Comparison of ENCODE assay signal across 39 cellular contexts in the genomic region with DNA sequence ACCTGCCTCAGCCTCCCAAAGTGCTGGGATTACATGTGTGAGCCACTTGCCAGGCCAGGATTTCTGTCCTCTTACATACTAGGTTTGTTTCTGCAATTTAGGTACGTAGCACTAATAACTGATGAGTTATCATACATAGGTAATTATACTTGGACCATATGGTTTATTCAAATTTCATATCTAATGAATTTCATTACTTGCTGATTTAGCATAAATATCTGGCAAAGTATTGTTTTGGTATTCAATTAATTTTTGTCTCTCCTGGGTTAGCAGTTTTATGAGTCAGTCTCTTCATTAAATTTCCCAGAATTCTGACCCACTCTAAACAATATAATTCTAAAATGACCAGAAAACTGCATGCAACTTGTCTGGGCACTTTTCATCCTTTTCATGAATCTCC.
"Had no signal": no experiment of that assay in that cellular context is flagged by ENCODE, and none has a peak within 500 bp of the region (broad histone marks: within the 10 kb centered on the region; RNA-seq: fewer than 3 reads in every experiment).

No MANE protein-coding gene starts in this region.

- H3K9me3 Mint-ChIP-seq: activated naive CD4-positive, alpha-beta T cell treated with anti-CD3 and anti-CD28 coated beads, Interleukin-2, amount 50 U/mL, for 24 hours; activated naive CD4-positive, alpha-beta T cell treated with anti-CD3 and anti-CD28 coated beads, Interleukin-2, amount 50 U/mL, for 72 hours; activated naive CD8-positive, alpha-beta T cell treated with anti-CD3 and anti-CD28 coated beads for 36 hours; activated naive CD8-positive, alpha-beta T cell treated with anti-CD3 and anti-CD28 coated beads, Interleukin-2, amount 10 ng/mL, durations not matched to agents 7 days and 5 days; activated naive CD8-positive, alpha-beta T cell treated with anti-CD3 and anti-CD28 coated beads, Interleukin-2, amount 50 U/mL, for 24 hours; activated T-helper 17 cell treated with anti-CD3 and anti-CD28 coated beads, Interleukin-2, amount 50 U/mL, for 72 hours; central memory CD8-positive, alpha-beta T cell had no signal

- FAIRE-seq: astrocyte, bronchial epithelial cell had no signal

- H3K27me3 ChIP-seq: adrenal gland, ascending aorta, body of pancreas, brain microvascular endothelial cell, breast epithelium, cardiac muscle cell had no signal

- H3K9me3 ChIP-seq: adrenal gland, ascending aorta, body of pancreas, breast epithelium had no signal

- H3K36me3 ChIP-seq: adrenal gland, ascending aorta, brain microvascular endothelial cell, breast epithelium, cardiac muscle cell had no signal

- ATAC-seq: activated naive CD4-positive, alpha-beta T cell treated with anti-CD3 and anti-CD28 coated beads, Interleukin-2, amount 50 U/mL, for 72 hours; activated naive CD8-positive, alpha-beta T cell treated with anti-CD3 and anti-CD28 coated beads, Interleukin-2, amount 50 U/mL, for 24 hours; activated T-cell treated with anti-CD3 and anti-CD28 coated beads, Interleukin-2, amount 50 U/mL, for 4 hours; activated T-cell treated with anti-CD3 and anti-CD28 coated beads, Interleukin-2, amount 50 U/mL, for 72 hours; activated T-helper 17 cell treated with anti-CD3 and anti-CD28 coated beads, Interleukin-2, amount 50 U/mL, for 72 hours; body of pancreas had no signal

- H3K27ac ChIP-seq: adrenal gland, ascending aorta, body of pancreas, brain microvascular endothelial cell, breast epithelium, cardiac muscle cell had no signal

- H3K27ac Mint-ChIP-seq: activated naive CD4-positive, alpha-beta T cell treated with anti-CD3 and anti-CD28 coated beads for 36 hours; activated naive CD4-positive, alpha-beta T cell treated with anti-CD3 and anti-CD28 coated beads, Interleukin-2, amount 10 ng/mL, durations not matched to agents 7 days and 5 days; activated naive CD4-positive, alpha-beta T cell treated with anti-CD3 and anti-CD28 coated beads, Interleukin-2, amount 50 U/mL, for 24 hours; activated naive CD4-positive, alpha-beta T cell treated with anti-CD3 and anti-CD28 coated beads, Interleukin-2, amount 50 U/mL, for 72 hours; activated naive CD8-positive, alpha-beta T cell; activated naive CD8-positive, alpha-beta T cell treated with anti-CD3 and anti-CD28 coated beads for 36 hours; activated naive CD8-positive, alpha-beta T cell treated with anti-CD3 and anti-CD28 coated beads, Interleukin-2, amount 10 ng/mL, durations not matched to agents 7 days and 5 days; activated naive CD8-positive, alpha-beta T cell treated with anti-CD3 and anti-CD28 coated beads, Interleukin-2, amount 50 U/mL, for 24 hours; activated T-cell treated with anti-CD3 and anti-CD28 coated beads, Interleukin-2, amount 50 U/mL, for 24 hours; activated T-cell treated with anti-CD3 and anti-CD28 coated beads, Interleukin-2, amount 50 U/mL, for 72 hours; activated T-helper 1 cell treated with anti-CD3 and anti-CD28 coated beads, Interleukin-12 subunit alpha, Interleukin-12 subunit beta, Interleukin-2, Interleukin-4 antibody, amounts not matched to agents 30 ng/mL and 10 ng/mL and 1 ng/mL, durations not matched to agents 14 hours and 24 hours and 36 hours; activated T-helper 17 cell treated with anti-CD3 and anti-CD28 coated beads, Interleukin-2, amount 50 U/mL, for 72 hours; activated T-helper 2 cell treated with anti-CD3 and anti-CD28 coated beads, Interferon-gamma antibody, Interleukin-2, Interleukin-4, amounts not matched to agents 10 μg/mL and 5 μg/mL and 100 μg/mL, durations not matched to agents 14 hours and 24 hours and 36 hours; brain had no signal

- H3K27me3 Mint-ChIP-seq: activated naive CD4-positive, alpha-beta T cell treated with anti-CD3 and anti-CD28 coated beads, Interleukin-2, amount 10 ng/mL, durations not matched to agents 7 days and 5 days; activated naive CD4-positive, alpha-beta T cell treated with anti-CD3 and anti-CD28 coated beads, Interleukin-2, amount 50 U/mL, for 24 hours; activated naive CD8-positive, alpha-beta T cell; activated naive CD8-positive, alpha-beta T cell treated with anti-CD3 and anti-CD28 coated beads for 36 hours; activated naive CD8-positive, alpha-beta T cell treated with anti-CD3 and anti-CD28 coated beads, Interleukin-2, amount 10 ng/mL, durations not matched to agents 7 days and 5 days; activated naive CD8-positive, alpha-beta T cell treated with anti-CD3 and anti-CD28 coated beads, Interleukin-2, amount 50 U/mL, for 24 hours; activated T-cell treated with anti-CD3 and anti-CD28 coated beads, Interleukin-2, amount 50 U/mL, for 24 hours; activated T-helper 17 cell treated with anti-CD3 and anti-CD28 coated beads, Interleukin-2, amount 50 U/mL, for 72 hours; brain; central memory CD8-positive, alpha-beta T cell had no signal

- H3K36me3 Mint-ChIP-seq: activated naive CD4-positive, alpha-beta T cell treated with anti-CD3 and anti-CD28 coated beads, Interleukin-2, amount 10 ng/mL, durations not matched to agents 7 days and 5 days; activated naive CD4-positive, alpha-beta T cell treated with anti-CD3 and anti-CD28 coated beads, Interleukin-2, amount 50 U/mL, for 24 hours; activated naive CD4-positive, alpha-beta T cell treated with anti-CD3 and anti-CD28 coated beads, Interleukin-2, amount 50 U/mL, for 72 hours; activated naive CD8-positive, alpha-beta T cell; activated naive CD8-positive, alpha-beta T cell treated with anti-CD3 and anti-CD28 coated beads for 36 hours; activated naive CD8-positive, alpha-beta T cell treated with anti-CD3 and anti-CD28 coated beads, Interleukin-2, amount 10 ng/mL, durations not matched to agents 7 days and 5 days; brain had no signal

- H3K4me1 ChIP-seq: adrenal gland, ascending aorta, body of pancreas, breast epithelium had no signal

- DNase-seq: activated effector memory CD4-positive, alpha-beta T cell treated with anti-CD3 and anti-CD28 coated beads, Interleukin-2, amount 50 U/mL, for 16 hours; activated effector memory CD4-positive, alpha-beta T cell treated with Interleukin-2 at 50 U/mL for 16 hours; activated gamma-delta T cell; activated gamma-delta T cell treated with Interleukin-2 at 50 U/mL for 16 hours; activated naive CD4-positive, alpha-beta T cell; activated naive CD4-positive, alpha-beta T cell treated with anti-CD3 and anti-CD28 coated beads for 36 hours; activated naive CD4-positive, alpha-beta T cell treated with anti-CD3 and anti-CD28 coated beads, Interleukin-2, amount 10 ng/mL, durations not matched to agents 7 days and 5 days; activated naive CD4-positive, alpha-beta T cell treated with anti-CD3 and anti-CD28 coated beads, Interleukin-2, amount 50 U/mL, for 16 hours; activated naive CD4-positive, alpha-beta T cell treated with Interleukin-2 at 50 U/mL for 16 hours; activated naive CD8-positive, alpha-beta T cell treated with anti-CD3 and anti-CD28 coated beads for 36 hours; activated naive CD8-positive, alpha-beta T cell treated with anti-CD3 and anti-CD28 coated beads, Interleukin-2, amount 10 ng/mL, durations not matched to agents 7 days and 5 days; activated naive CD8-positive, alpha-beta T cell treated with anti-CD3 and anti-CD28 coated beads, Interleukin-2, amount 50 U/mL, for 24 hours; activated T-cell treated with anti-CD3 and anti-CD28 coated beads, Interleukin-2, amount 50 U/mL, for 24 hours; activated T-cell treated with anti-CD3 and anti-CD28 coated beads, Interleukin-2, amount 50 U/mL, for 4 hours; activated T-cell treated with anti-CD3 and anti-CD28 coated beads, Interleukin-2, amount 50 U/mL, for 48 hours; activated T-cell treated with anti-CD3 and anti-CD28 coated beads, Interleukin-2, amount 50 U/mL, for 72 hours; adrenal gland; amniotic stem cell; amygdala; anterior cingulate cortex; aorta; body of pancreas; brain microvascular endothelial cell; caudate nucleus; central memory CD4-positive, alpha-beta T cell; cerebellar nuclear complex had no signal

- H3K4me3 ChIP-seq: adrenal gland, ascending aorta, body of pancreas, breast epithelium, cardiac muscle cell had no signal

- H3K4me3 Mint-ChIP-seq: activated naive CD4-positive, alpha-beta T cell treated with anti-CD3 and anti-CD28 coated beads for 36 hours; activated naive CD4-positive, alpha-beta T cell treated with anti-CD3 and anti-CD28 coated beads, Interleukin-2, amount 10 ng/mL, durations not matched to agents 7 days and 5 days; activated naive CD4-positive, alpha-beta T cell treated with anti-CD3 and anti-CD28 coated beads, Interleukin-2, amount 50 U/mL, for 24 hours; activated naive CD8-positive, alpha-beta T cell; activated naive CD8-positive, alpha-beta T cell treated with anti-CD3 and anti-CD28 coated beads for 36 hours; activated naive CD8-positive, alpha-beta T cell treated with anti-CD3 and anti-CD28 coated beads, Interleukin-2, amount 10 ng/mL, durations not matched to agents 7 days and 5 days; activated naive CD8-positive, alpha-beta T cell treated with anti-CD3 and anti-CD28 coated beads, Interleukin-2, amount 50 U/mL, for 24 hours; activated T-cell treated with anti-CD3 and anti-CD28 coated beads, Interleukin-2, amount 50 U/mL, for 24 hours; activated T-cell treated with anti-CD3 and anti-CD28 coated beads, Interleukin-2, amount 50 U/mL, for 4 hours; activated T-cell treated with anti-CD3 and anti-CD28 coated beads, Interleukin-2, amount 50 U/mL, for 72 hours; activated T-helper 1 cell treated with anti-CD3 and anti-CD28 coated beads, Interleukin-12 subunit alpha, Interleukin-12 subunit beta, Interleukin-2, Interleukin-4 antibody, amounts not matched to agents 30 ng/mL and 10 ng/mL and 1 ng/mL, durations not matched to agents 14 hours and 24 hours and 36 hours; activated T-helper 17 cell treated with anti-CD3 and anti-CD28 coated beads, Interleukin-2, amount 50 U/mL, for 72 hours; brain; central memory CD8-positive, alpha-beta T cell had no signal

- H3K4me1 Mint-ChIP-seq: activated naive CD4-positive, alpha-beta T cell treated with anti-CD3 and anti-CD28 coated beads, Interleukin-2, amount 10 ng/mL, durations not matched to agents 7 days and 5 days; activated naive CD4-positive, alpha-beta T cell treated with anti-CD3 and anti-CD28 coated beads, Interleukin-2, amount 50 U/mL, for 24 hours; activated naive CD8-positive, alpha-beta T cell treated with anti-CD3 and anti-CD28 coated beads for 36 hours; activated naive CD8-positive, alpha-beta T cell treated with anti-CD3 and anti-CD28 coated beads, Interleukin-2, amount 10 ng/mL, durations not matched to agents 7 days and 5 days; activated naive CD8-positive, alpha-beta T cell treated with anti-CD3 and anti-CD28 coated beads, Interleukin-2, amount 50 U/mL, for 24 hours; activated T-helper 17 cell treated with anti-CD3 and anti-CD28 coated beads, Interleukin-2, amount 50 U/mL, for 72 hours; brain; central memory CD8-positive, alpha-beta T cell had no signal
